ENCODE assay signal across 12 cellular contexts in genomic region chr4:112113786-112114185, GRCh38.
"Had no signal": no experiment of that assay in that cellular context is flagged by ENCODE, and none has a peak within 500 bp of the region (broad histone marks: within the 10 kb centered on the region; RNA-seq: fewer than 3 reads in every experiment).

No MANE protein-coding gene starts in this region.

- H3K4me3 ChIP-seq: esophagus squamous epithelium, psoas muscle, uterus had no signal

- H3K36me3 ChIP-seq: esophagus squamous epithelium, uterus had no signal

- H3K9me3 ChIP-seq: esophagus squamous epithelium, psoas muscle, uterus had no signal

- DNase-seq: activated CD4-positive, alpha-beta T cell treated with anti-CD3 and anti-CD28 coated beads, Interleukin-2, amount 10 ng/mL, durations not matched to agents 7 days and 5 days; activated CD8-positive, alpha-beta memory T cell treated with anti-CD3 and anti-CD28 coated beads for 24 hours; esophagus squamous epithelium; hippocampal formation; kidney; left ventricle myocardium superior; midbrain; psoas muscle; uterus had no signal

- H3K27me3 Mint-ChIP-seq: activated CD4-positive, alpha-beta T cell treated with anti-CD3 and anti-CD28 coated beads, Interleukin-2, amount 10 ng/mL, durations not matched to agents 7 days and 5 days; stimulated activated naive CD8-positive, alpha-beta T cell treated with anti-CD3 and anti-CD28 coated beads, Interleukin-15, Interleukin-2, amounts not matched to agents 100 ng/mL and 50 ng/mL, for 24 hours had no signal

- H3K27ac ChIP-seq: psoas muscle, uterus had no signal

- ATAC-seq: left ventricle myocardium superior, psoas muscle, sciatic nerve had no signal

- H3K27me3 ChIP-seq: esophagus squamous epithelium, uterus had no signal

- H3K4me3 Mint-ChIP-seq: activated CD4-positive, alpha-beta T cell treated with anti-CD3 and anti-CD28 coated beads, Interleukin-2, amount 10 ng/mL, durations not matched to agents 7 days and 5 days; stimulated activated naive CD8-positive, alpha-beta T cell treated with anti-CD3 and anti-CD28 coated beads, Interleukin-15, Interleukin-2, amounts not matched to agents 100 ng/mL and 50 ng/mL, for 24 hours; T-helper 2 cell treated with Interferon-gamma antibody and Interleukin-4, amounts not matched to agents 5 μg/mL and 100 μg/mL, for 36 hours had no signal

- H3K9me3 Mint-ChIP-seq: activated CD4-positive, alpha-beta T cell treated with anti-CD3 and anti-CD28 coated beads, Interleukin-2, amount 10 ng/mL, durations not matched to agents 7 days and 5 days; stimulated activated naive CD8-positive, alpha-beta T cell treated with anti-CD3 and anti-CD28 coated beads, Interleukin-15, Interleukin-2, amounts not matched to agents 100 ng/mL and 50 ng/mL, for 24 hours; T-helper 2 cell treated with Interferon-gamma antibody and Interleukin-4, amounts not matched to agents 5 μg/mL and 100 μg/mL, for 36 hours had no signal

- H3K27ac Mint-ChIP-seq: activated CD4-positive, alpha-beta T cell treated with anti-CD3 and anti-CD28 coated beads, Interleukin-2, amount 10 ng/mL, durations not matched to agents 7 days and 5 days; stimulated activated naive CD8-positive, alpha-beta T cell treated with anti-CD3 and anti-CD28 coated beads, Interleukin-15, Interleukin-2, amounts not matched to agents 100 ng/mL and 50 ng/mL, for 24 hours; T-helper 2 cell treated with Interferon-gamma antibody and Interleukin-4, amounts not matched to agents 5 μg/mL and 100 μg/mL, for 36 hours had no signal

- H3K4me1 ChIP-seq: psoas muscle, uterus had no signal
